Comparison of ENCODE assay signal across 24 cellular contexts in the genomic region with DNA sequence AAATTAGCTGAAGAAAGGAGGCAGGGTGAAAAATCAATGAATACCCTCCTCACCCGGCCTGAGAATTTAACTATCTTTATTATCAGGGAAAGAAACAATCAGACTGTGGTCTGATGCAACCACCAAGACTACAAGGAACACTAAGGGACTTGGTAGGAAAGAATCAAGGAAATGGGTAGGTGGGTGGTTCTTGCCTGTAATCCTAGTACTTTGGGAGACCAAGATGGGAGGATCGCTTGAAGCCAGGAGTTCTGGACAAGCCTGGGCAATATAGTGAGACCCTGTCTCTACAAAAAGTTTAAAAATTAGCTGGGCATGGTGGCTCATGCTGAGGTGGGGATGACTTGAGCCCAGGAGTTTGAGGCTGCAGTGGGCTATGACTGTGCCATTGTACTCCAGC. TPM values are rescaled to one million over a fixed set of nuclear protein-coding genes. Genes with fewer than 3 reads are reported as not detected.
DNase-seq lines count a peak whose midpoint lies in the region; ATAC-seq and TF ChIP-seq lines count a peak whose summit lies in the region.
"Had no signal": no experiment of that assay in that cellular context is flagged by ENCODE, and none has a peak within 500 bp of the region (broad histone marks: within the 10 kb centered on the region; RNA-seq: fewer than 3 reads in every experiment).

No MANE protein-coding gene starts in this region.

- DNase-seq in H9 (no peak), PC-9 (no peak), endodermal cell (no peak), cardiac septum (ENCODE audit: low spot score) (no peak), WERI-Rb-1 (no peak), NCI-H69 (lab: John Stamatoyannopoulos, UW) (no peak)
- DNase-seq in stimulated activated effector memory CD8-positive, alpha-beta T cell treated with anti-CD3 and anti-CD28 coated beads, Interleukin-12 subunit alpha, Interleukin-12 subunit beta, amount 100 ng/mL, for 72 hours (ENCODE audit: low spot score in 2 of 2) = no peak
- no peak for DNase-seq in activated CD8-positive, alpha-beta memory T cell treated with anti-CD3 and anti-CD28 coated beads, Interleukin-2, amount 10 ng/mL, durations not matched to agents 7 days and 5 days
- DNase-seq: C1 segment of cervical spinal cord; CD4-positive, alpha-beta memory T cell; COR-L47; GM23248; Karpas-422; NCI-H1092 treated with DMSO at 0.1 percent for 48 hours; NCI-H1436; NCI-H187 treated with DMSO at 0.1 percent for 48 hours; NCI-H2107; NCI-H524; NCI-H82; RPMI8226; SHP77 had no signal

- BruUV-seq in PC-9 (replicated peaks; lab: Mats Ljungman, UMichigan) = no TSS peak

- H4K5ac ChIP-seq in H9 (ENCODE audit: insufficient read length, low read depth, low read length) = no peak overlapping the region

- H3K9me3 Mint-ChIP-seq in H9 (no peaks in the 10 kb centered on the region), endodermal cell (no peaks in the 10 kb centered on the region)
- no peaks in the 10 kb centered on the region for H3K9me3 Mint-ChIP-seq in stimulated activated effector memory CD8-positive, alpha-beta T cell treated with anti-CD3 and anti-CD28 coated beads, Interleukin-12 subunit alpha, Interleukin-12 subunit beta, amount 100 ng/mL, for 72 hours
- no peaks in the 10 kb centered on the region for H3K9me3 Mint-ChIP-seq in activated CD8-positive, alpha-beta memory T cell treated with anti-CD3 and anti-CD28 coated beads, Interleukin-2, amount 10 ng/mL, durations not matched to agents 7 days and 5 days (ENCODE audit: low read depth)
- H3K9me3 Mint-ChIP-seq: CD4-positive, alpha-beta memory T cell had no signal

- no peak overlapping the region for H3K4ac ChIP-seq in H9 (ENCODE audit: low read depth, low read length)

- no peak overlapping the region for H3K18ac ChIP-seq in H9 (ENCODE audit: insufficient read length, low read depth, low read length)

- H2BK12ac ChIP-seq in H9 (ENCODE audit: insufficient read length, low read depth, low read length) = no peak overlapping the region

- H3K27ac ChIP-seq in H9 (ENCODE audit: insufficient read length, low read depth, low read length) = no peak overlapping the region
- peak overlapping the region; percentile 31; the same call in 1 of the 2 replicates for H3K27ac ChIP-seq in PC-9
- no peak overlapping the region for H3K27ac ChIP-seq in endodermal cell (ENCODE audit: low read depth, low read length)
- H3K27ac ChIP-seq in WERI-Rb-1 = no peak overlapping the region
- H3K27ac ChIP-seq: A549, GM23248, HL-60 had no signal

- H3K79me2 ChIP-seq in H9 (ENCODE audit: insufficient read depth, low read length) (peaks cover 39% of the 10 kb centered on the region; the same call in 1 of the 2 replicates), PC-9 (ENCODE audit: low read depth) (peaks cover 100% of the 10 kb centered on the region)

- H3K14ac ChIP-seq in H9 (ENCODE audit: insufficient read depth, low read length) = no peak overlapping the region

- peak overlapping the region; percentile 23 to 25 (median 25); a peak in 3 of 7 replicates for H3K27ac Mint-ChIP-seq in H9
- H3K27ac Mint-ChIP-seq in endodermal cell = peak overlapping the region; percentile 28
- peak overlapping the region; percentile 59 for H3K27ac Mint-ChIP-seq in stimulated activated effector memory CD8-positive, alpha-beta T cell treated with anti-CD3 and anti-CD28 coated beads, Interleukin-12 subunit alpha, Interleukin-12 subunit beta, amount 100 ng/mL, for 72 hours
- no peak overlapping the region for H3K27ac Mint-ChIP-seq in activated CD8-positive, alpha-beta memory T cell treated with anti-CD3 and anti-CD28 coated beads, Interleukin-2, amount 10 ng/mL, durations not matched to agents 7 days and 5 days

- H3T11ph ChIP-seq in H9 (ENCODE audit: low read length) = no peak overlapping the region

- H3K9me3 ChIP-seq in H9 (ENCODE audit: control insufficient read depth, low read depth, low read length) (no peaks in the 10 kb centered on the region), PC-9 (ENCODE audit: insufficient read depth, low read depth) (no peaks in the 10 kb centered on the region), endodermal cell (ENCODE audit: control insufficient read depth, low read length) (no peaks in the 10 kb centered on the region), WERI-Rb-1 (ENCODE audit: severe bottlenecking) (no peaks in the 10 kb centered on the region)
- H3K9me3 ChIP-seq: A549, HAP-1 had no signal

- no peaks in the 10 kb centered on the region; the same call in 1 of the 2 replicates for H3K4me1 ChIP-seq in H9 (ENCODE audit: insufficient read depth, low read length)
- H3K4me1 ChIP-seq in PC-9 (replicated peaks; ENCODE audit: insufficient read depth) = peaks cover 57% of the 10 kb centered on the region
- peaks cover 9% of the 10 kb centered on the region for H3K4me1 ChIP-seq in endodermal cell (ENCODE audit: control insufficient read depth, insufficient read depth, low read length)

- no peak overlapping the region for H4K91ac ChIP-seq in H9 (ENCODE audit: insufficient read length, low read depth, low read length)

- no peaks in the 10 kb centered on the region for H4K20me1 ChIP-seq in H9 (ENCODE audit: control insufficient read depth, insufficient read depth, insufficient read length)
- H4K20me1 ChIP-seq in PC-9 (ENCODE audit: insufficient read depth) = peaks cover 64% of the 10 kb centered on the region

- no peak overlapping the region for H4K8ac ChIP-seq in H9 (replicated peaks; ENCODE audit: insufficient read length, low read depth, low read length)

- no peak overlapping the region for H3K4me3 ChIP-seq in PC-9
- no peak overlapping the region for H3K4me3 ChIP-seq in endodermal cell (ENCODE audit: low read length)
- H3K4me3 ChIP-seq in WERI-Rb-1 (ENCODE audit: low read depth, low read length) = no peak overlapping the region
- H3K4me3 ChIP-seq: A549, GM23248, HAP-1 had no signal

- H3K9me2 ChIP-seq in PC-9 (ENCODE audit: insufficient read depth) = no peaks in the 10 kb centered on the region

- H2AFZ ChIP-seq in H9 (ENCODE audit: low read length) (no peak overlapping the region), PC-9 (no peak overlapping the region)
- H2AFZ ChIP-seq: GM23248 had no signal

- no peak overlapping the region for H3K56ac ChIP-seq in H9 (ENCODE audit: insufficient read length, low read depth, low read length)

- H2AK5ac ChIP-seq in H9 (ENCODE audit: insufficient read length, low read length) = no peak overlapping the region

- H3K9ac ChIP-seq in H9 (ENCODE audit: extremely low read depth, insufficient read length, low read length) (no peak overlapping the region), endodermal cell (ENCODE audit: extremely low read depth, low read length, poor library complexity, severe bottlenecking) (no peak overlapping the region)
- H3K9ac ChIP-seq: GM23248 had no signal

- peaks cover 5% of the 10 kb centered on the region for H3K79me1 ChIP-seq in H9 (ENCODE audit: insufficient read depth, low read depth, low read length, poor library complexity, severe bottlenecking)

- no peak overlapping the region for H3K23ac ChIP-seq in H9 (ENCODE audit: insufficient read length, low read depth, low read length)

- no peaks in the 10 kb centered on the region; a peak in 1 of 7 replicates for H3K36me3 Mint-ChIP-seq in H9 (ENCODE audit: insufficient read depth in 1 of 3, low read depth in 3 of 3)
- no peaks in the 10 kb centered on the region for H3K36me3 Mint-ChIP-seq in endodermal cell (ENCODE audit: low read depth)
- H3K36me3 Mint-ChIP-seq in stimulated activated effector memory CD8-positive, alpha-beta T cell treated with anti-CD3 and anti-CD28 coated beads, Interleukin-12 subunit alpha, Interleukin-12 subunit beta, amount 100 ng/mL, for 72 hours = peaks cover 5% of the 10 kb centered on the region
- no peaks in the 10 kb centered on the region for H3K36me3 Mint-ChIP-seq in activated CD8-positive, alpha-beta memory T cell treated with anti-CD3 and anti-CD28 coated beads, Interleukin-2, amount 10 ng/mL, durations not matched to agents 7 days and 5 days
- H3K36me3 Mint-ChIP-seq: CD4-positive, alpha-beta memory T cell had no signal

- H2BK20ac ChIP-seq in H9 (ENCODE audit: low read depth, low read length, poor library complexity, severe bottlenecking) = no peak overlapping the region

- peaks cover 27% of the 10 kb centered on the region; the same call in 1 of the 2 replicates for H3F3A ChIP-seq in PC-9 (ENCODE audit: insufficient read depth, low read depth)

- WGBS in H9 (ENCODE audit: extremely low coverage, insufficient read length, low lambda C conversion rate) = no CpG with 5 or more reads among the region's 2 CpGs
- WGBS in endodermal cell (ENCODE audit: insufficient coverage in 1 of 2, insufficient read length in 1 of 2), 2 experiments = 90 to 100% methylated on average over 1 to 2 of the region's 2 CpGs

- H3K27me3 ChIP-seq in H9 (ENCODE audit: insufficient read depth, low read length) (no peaks in the 10 kb centered on the region), PC-9 (ENCODE audit: insufficient read depth, low read depth) (no peaks in the 10 kb centered on the region), endodermal cell (ENCODE audit: control insufficient read depth, insufficient read depth, low read length, poor library complexity, severe bottlenecking) (no peaks in the 10 kb centered on the region), WERI-Rb-1 (ENCODE audit: insufficient read depth, low read depth, severe bottlenecking) (no peaks in the 10 kb centered on the region)

- no peak overlapping the region for H2BK120ac ChIP-seq in H9 (ENCODE audit: low read depth, low read length, poor library complexity, severe bottlenecking)

- no peaks in the 10 kb centered on the region for H3K23me2 ChIP-seq in H9 (ENCODE audit: insufficient read length, low read depth, low read length, poor library complexity, severe bottlenecking)

- ATAC-seq in stimulated activated effector memory CD8-positive, alpha-beta T cell treated with anti-CD3 and anti-CD28 coated beads, Interleukin-12 subunit alpha, Interleukin-12 subunit beta, amount 100 ng/mL, for 72 hours = no peak
- ATAC-seq in activated CD8-positive, alpha-beta memory T cell treated with anti-CD3 and anti-CD28 coated beads, Interleukin-2, amount 10 ng/mL, durations not matched to agents 7 days and 5 days = no peak
- ATAC-seq: A549 had no signal

- 0 out of 2 replicates have a peak, but pooled peaks cover 4% of the 10 kb centered on the region for H3K36me3 ChIP-seq in PC-9 (ENCODE audit: low read depth)
- no peaks in the 10 kb centered on the region for H3K36me3 ChIP-seq in endodermal cell (ENCODE audit: control insufficient read depth, insufficient read depth, low read length)
- no peaks in the 10 kb centered on the region for H3K36me3 ChIP-seq in WERI-Rb-1
- H3K36me3 ChIP-seq: HAP-1 had no signal

- H3K27me3 Mint-ChIP-seq in H9 (ENCODE audit: low read depth) = no peaks in the 10 kb centered on the region
- no peaks in the 10 kb centered on the region for H3K27me3 Mint-ChIP-seq in endodermal cell (ENCODE audit: insufficient read depth)
- H3K27me3 Mint-ChIP-seq in activated CD8-positive, alpha-beta memory T cell treated with anti-CD3 and anti-CD28 coated beads, Interleukin-2, amount 10 ng/mL, durations not matched to agents 7 days and 5 days = no peaks in the 10 kb centered on the region
- H3K27me3 Mint-ChIP-seq: CD4-positive, alpha-beta memory T cell had no signal

- TF ChIP-seq CTCF in H9 (conservative IDR thresholded peaks at IDR 0.05) = no peak
- no peak for TF ChIP-seq CTCF in PC-9 (conservative IDR thresholded peaks at IDR 0.05)
- TF ChIP-seq CTCF in endodermal cell (conservative IDR thresholded peaks at IDR 0.05) = no peak
- TF ChIP-seq CTCF in WERI-Rb-1 (IDR thresholded peaks at IDR 0.05; ENCODE audit: low read depth, low read length) = no peak

- H2BK5ac ChIP-seq in H9 (ENCODE audit: insufficient read length, low read length) = no peak overlapping the region

- intact Hi-C loops in PC-9 (cut with micrococcal nuclease; ENCODE audit: unreplicated experiment) = no loop called here
- intact Hi-C loops in cardiac septum (cut with DNase I) = no loop called here

- H2BK15ac ChIP-seq in H9 (ENCODE audit: low read depth, low read length) = no peak overlapping the region

- H3K4me1 Mint-ChIP-seq in H9 = peaks cover 20 to 28% of the 10 kb centered on the region in 2 experiments
- H3K4me1 Mint-ChIP-seq in endodermal cell = peaks cover 27% of the 10 kb centered on the region
- peaks cover 48% of the 10 kb centered on the region for H3K4me1 Mint-ChIP-seq in stimulated activated effector memory CD8-positive, alpha-beta T cell treated with anti-CD3 and anti-CD28 coated beads, Interleukin-12 subunit alpha, Interleukin-12 subunit beta, amount 100 ng/mL, for 72 hours
- H3K4me1 Mint-ChIP-seq in activated CD8-positive, alpha-beta memory T cell treated with anti-CD3 and anti-CD28 coated beads, Interleukin-2, amount 10 ng/mL, durations not matched to agents 7 days and 5 days = peaks cover 5% of the 10 kb centered on the region

- H3K4me3 Mint-ChIP-seq in H9 = no peak overlapping the region
- no peak overlapping the region for H3K4me3 Mint-ChIP-seq in endodermal cell
- no peak overlapping the region for H3K4me3 Mint-ChIP-seq in stimulated activated effector memory CD8-positive, alpha-beta T cell treated with anti-CD3 and anti-CD28 coated beads, Interleukin-12 subunit alpha, Interleukin-12 subunit beta, amount 100 ng/mL, for 72 hours
- no peak overlapping the region for H3K4me3 Mint-ChIP-seq in activated CD8-positive, alpha-beta memory T cell treated with anti-CD3 and anti-CD28 coated beads, Interleukin-2, amount 10 ng/mL, durations not matched to agents 7 days and 5 days
- H3K4me3 Mint-ChIP-seq: CD4-positive, alpha-beta memory T cell had no signal

- POLR2A ChIA-PET in PC-9 (lab: Charles Lee; ENCODE audit: unreplicated experiment) = interaction anchor here (0.7 kb wide), 1 partner anchor 106 kb away, joined by 4 read pairs; no protein-coding TSS in a partner anchor

- H3K4me2 ChIP-seq in H9 (ENCODE audit: insufficient read depth, insufficient read length, low read length) (no peak overlapping the region), PC-9 (no peak overlapping the region)
- H3K4me2 ChIP-seq: A549 had no signal

- CTCF ChIA-PET in PC-9 (lab: Charles Lee) = no interaction called here
- CTCF ChIA-PET in activated CD8-positive, alpha-beta memory T cell treated with anti-CD3 and anti-CD28 coated beads, Interleukin-2, amount 10 ng/mL, durations not matched to agents 7 days and 5 days (lab: Charles Lee) = interaction anchor here (0.6 kb wide), 1 partner anchor 13 kb away, joined by 3 read pairs; no protein-coding TSS in a partner anchor

RNA-seq across cellular contexts. Expression of gene SMURF1, which starts 12.6 kb away (rescaled TPM):
- total RNA-seq in H9 (2021) = 27.2 and 29.4 TPM in 2 replicates
- 53.2 and 63.9 TPM in 2 replicates for total RNA-seq in PC-9 (2021)
- 10 to 100 TPM; 31.6 to 38.1 TPM for total RNA-seq in endodermal cell
- polyA plus RNA-seq in endodermal cell (2013, experiment 1 of 2) = 17.8 TPM
- 18.9 TPM for polyA plus RNA-seq in endodermal cell (2013, experiment 2 of 2)
- 10 to 100 TPM; 12.9 to 13.9 TPM for total RNA-seq in activated CD8-positive, alpha-beta memory T cell treated with anti-CD3 and anti-CD28 coated beads, Interleukin-2, amount 10 ng/mL, durations not matched to agents 7 days and 5 days
- 13.2 TPM for total RNA-seq in cardiac septum
